Comparison of ENCODE assay signal across 23 cellular contexts in the genomic region with DNA sequence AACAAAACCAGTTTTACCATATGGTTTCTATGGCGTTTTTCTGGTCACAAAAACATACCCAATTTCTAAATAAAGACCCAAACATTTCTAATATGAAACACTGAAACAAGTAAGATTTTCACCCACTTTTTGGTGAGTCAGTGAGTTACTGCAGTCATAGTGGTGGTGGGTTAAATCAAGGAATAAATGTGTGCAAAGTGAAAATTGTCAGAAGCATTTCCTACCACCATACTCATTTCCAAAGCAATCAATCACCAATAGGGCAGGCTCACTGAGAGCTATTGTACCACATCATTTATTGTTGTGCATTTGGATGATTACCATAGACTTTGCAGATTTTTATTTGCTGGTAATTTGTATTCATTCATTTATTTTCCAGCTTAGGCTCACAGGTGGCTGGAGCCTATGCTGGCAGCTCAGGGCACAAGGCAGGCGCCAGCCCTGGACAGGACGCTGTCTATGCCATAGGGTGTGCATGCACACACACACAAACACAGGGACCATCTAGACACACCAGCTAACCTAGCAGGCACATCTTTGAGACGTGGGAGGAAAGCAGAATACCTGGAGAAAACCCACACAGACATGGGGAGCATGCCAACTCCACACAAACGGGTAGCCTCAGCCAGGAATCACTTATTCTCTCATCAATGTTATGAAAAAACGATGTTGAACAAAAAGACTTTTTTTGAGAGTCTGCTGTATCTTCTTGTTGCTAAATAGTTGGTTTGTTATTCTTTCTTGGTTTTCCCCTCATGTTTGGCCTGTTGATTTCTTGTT. TPM values are rescaled to one million over a fixed set of nuclear protein-coding genes. Genes with fewer than 3 reads are reported as not detected.
DNase-seq lines count a peak whose midpoint lies in the region; ATAC-seq and TF ChIP-seq lines count a peak whose summit lies in the region.
"Had no signal": no experiment of that assay in that cellular context is flagged by ENCODE, and none has a peak within 500 bp of the region (broad histone marks: within the 10 kb centered on the region; RNA-seq: fewer than 3 reads in every experiment).

No MANE protein-coding gene starts in this region.

- H3K9me3 Mint-ChIP-seq in activated CD4-positive, alpha-beta T cell treated with anti-CD3 and anti-CD28 coated beads for 36 hours (ENCODE audit: low read depth), result no peaks in the 10 kb centered on the region
- no peaks in the 10 kb centered on the region for H3K9me3 Mint-ChIP-seq in CD4-positive, alpha-beta T cell
- H3K9me3 Mint-ChIP-seq in neural crest cell, result no peaks in the 10 kb centered on the region
- H3K9me3 Mint-ChIP-seq: IgD-negative memory B cell had no signal

- H3K4me3 Mint-ChIP-seq in activated CD4-positive, alpha-beta T cell treated with anti-CD3 and anti-CD28 coated beads for 36 hours, result no peak overlapping the region
- H3K4me3 Mint-ChIP-seq in CD4-positive, alpha-beta T cell, result peak overlapping the region; percentile 2
- H3K4me3 Mint-ChIP-seq in neural crest cell, result peak overlapping the region; percentile 35

- CTCF ChIA-PET in activated CD4-positive, alpha-beta T cell treated with anti-CD3 and anti-CD28 coated beads for 36 hours (lab: Charles Lee), result interaction anchor here (0.5 kb wide), 1 partner anchor 18 kb away, joined by 3 read pairs; no protein-coding TSS in a partner anchor
- CTCF ChIA-PET in CD4-positive, alpha-beta T cell (lab: Charles Lee), result no interaction called here

- H3K27me3 ChIP-seq in CD4-positive, alpha-beta T cell (ENCODE audit: control insufficient read depth, insufficient read depth, low read length), result no peaks in the 10 kb centered on the region
- no peaks in the 10 kb centered on the region for H3K27me3 ChIP-seq in spleen (replicated peaks in 1 of 7)
- H3K27me3 ChIP-seq: Peyer's patch had no signal

- H3K9me3 ChIP-seq in CD4-positive, alpha-beta T cell (ENCODE audit: control insufficient read depth, low read length), result no peaks in the 10 kb centered on the region
- H3K9me3 ChIP-seq in spleen, result no peaks in the 10 kb centered on the region
- H3K9me3 ChIP-seq: Caco-2, Peyer's patch had no signal

- peak; percentile 57 for ATAC-seq in activated CD4-positive, alpha-beta T cell treated with anti-CD3 and anti-CD28 coated beads for 36 hours
- no peak for ATAC-seq in CD4-positive, alpha-beta T cell (ENCODE audit: poor library complexity)
- ATAC-seq: HCT116, Right ventricle myocardium inferior had no signal

- TF ChIP-seq POLR2A in spleen (IDR thresholded peaks at IDR 0.05), result no peak

- H3K4me1 ChIP-seq in spleen, result peaks cover 12 to 76% (median 34%) of the 10 kb centered on the region in 6 donors

- no peak for DNase-seq in activated CD4-positive, alpha-beta T cell treated with anti-CD3 and anti-CD28 coated beads for 36 hours
- no peak for DNase-seq in activated CD4-positive, alpha-beta T cell treated with anti-CD3 and anti-CD28 coated beads for 4 hours
- DNase-seq in CD4-positive, alpha-beta T cell, result no peak
- DNase-seq in neural crest cell (ENCODE audit: low read depth, low spot score) (no peak), D341Med (ENCODE audit: low spot score) (no peak), spleen (no peak), GM19238 (ENCODE audit: insufficient read length, low spot score) (no peak)
- DNase-seq: AML-193, Caco-2, DMS153, GOT3, MM.1S, NCI-H1092 treated with DMSO at 0.1 percent for 48 hours, NCI-H146, NCI-H2029 treated with DMSO at 0.1 percent for 48 hours, NCI-H2171, NCI-H526, Peyer's patch had no signal

- TF ChIP-seq CTCF in CD4-positive, alpha-beta T cell (IDR thresholded peaks at IDR 0.05), result no peak
- no peak for TF ChIP-seq CTCF in VCaP (conservative IDR thresholded peaks at IDR 0.05)
- no peak for TF ChIP-seq CTCF in neural crest cell (conservative IDR thresholded peaks at IDR 0.05)
- no peak for TF ChIP-seq CTCF in spleen (IDR thresholded peaks at IDR 0.05 in 8 of 11, conservative IDR thresholded peaks at IDR 0.05 in 3 of 11)

- 76 to 96% (median 87%) methylated on average over 6 of the region's 6 CpGs for WGBS in spleen, 5 donors

- intact Hi-C loops in activated CD4-positive, alpha-beta T cell treated with anti-CD3 and anti-CD28 coated beads for 36 hours (cut with DNase I, micrococcal nuclease), result loop anchor here in 1 of 2 experiments (10.0 kb wide), 1 partner anchor 1592 kb away; the partner anchor contains the start of gene TBRG1
- intact Hi-C loops in CD4-positive, alpha-beta T cell (cut with DNase I, micrococcal nuclease), result loop anchor here (10.0 kb wide), 3 partner anchors 152 to 1262 kb away; partner anchors contain the start of genes CCDC15 (in 1 of the 2), CDON (in 1 of the 2) and STT3A (in 1 of the 2)
- intact Hi-C loops in spleen (cut with DNase I; ENCODE audit: low total_unique reads), result loop anchor here (10.0 kb wide), 1 partner anchor 48 kb away; the partner anchor contains the start of genes FOXRED1 and SRPRA

- H3K4me3 ChIP-seq in spleen, result no peak overlapping the region
- H3K4me3 ChIP-seq: Peyer's patch had no signal

- H3K27ac Mint-ChIP-seq in activated CD4-positive, alpha-beta T cell treated with anti-CD3 and anti-CD28 coated beads for 36 hours, result no peak overlapping the region
- H3K27ac Mint-ChIP-seq in CD4-positive, alpha-beta T cell, result no peak overlapping the region
- H3K27ac Mint-ChIP-seq in neural crest cell (ENCODE audit: unreplicated experiment), result no peak overlapping the region

- H3K36me3 ChIP-seq in spleen, result no peaks in the 10 kb centered on the region
- H3K36me3 ChIP-seq: Peyer's patch had no signal

- POLR2A ChIA-PET in activated CD4-positive, alpha-beta T cell treated with anti-CD3 and anti-CD28 coated beads for 36 hours (lab: Charles Lee), result interaction anchor here (0.7 kb wide), 1 partner anchor 314 kb away, joined by 3 read pairs; the partner anchor contains the start of gene PUS3
- POLR2A ChIA-PET in CD4-positive, alpha-beta T cell (lab: Charles Lee), result no interaction called here

- no peaks in the 10 kb centered on the region for H3K27me3 Mint-ChIP-seq in activated CD4-positive, alpha-beta T cell treated with anti-CD3 and anti-CD28 coated beads for 36 hours
- no peaks in the 10 kb centered on the region for H3K27me3 Mint-ChIP-seq in CD4-positive, alpha-beta T cell
- no peaks in the 10 kb centered on the region for H3K27me3 Mint-ChIP-seq in neural crest cell (ENCODE audit: low read depth)
- H3K27me3 Mint-ChIP-seq: IgD-negative memory B cell had no signal

- H3K4me1 Mint-ChIP-seq in activated CD4-positive, alpha-beta T cell treated with anti-CD3 and anti-CD28 coated beads for 36 hours, result peaks cover 40% of the 10 kb centered on the region
- peaks cover 47% of the 10 kb centered on the region for H3K4me1 Mint-ChIP-seq in CD4-positive, alpha-beta T cell (ENCODE audit: low read depth)
- peaks cover 21% of the 10 kb centered on the region for H3K4me1 Mint-ChIP-seq in neural crest cell

- H3K27ac ChIP-seq in CD4-positive, alpha-beta T cell (ENCODE audit: low read depth, low read length), result no peak overlapping the region
- peak overlapping the region; percentile 86 for H3K27ac ChIP-seq in VCaP
- no peak overlapping the region for H3K27ac ChIP-seq in spleen
- H3K27ac ChIP-seq: 22Rv1, Peyer's patch had no signal

- H3K36me3 Mint-ChIP-seq in activated CD4-positive, alpha-beta T cell treated with anti-CD3 and anti-CD28 coated beads for 36 hours (ENCODE audit: low read depth), result no peaks in the 10 kb centered on the region
- H3K36me3 Mint-ChIP-seq in CD4-positive, alpha-beta T cell (ENCODE audit: low read depth), result peaks cover 6% of the 10 kb centered on the region
- no peaks in the 10 kb centered on the region for H3K36me3 Mint-ChIP-seq in neural crest cell (ENCODE audit: low read depth)

RNA-seq across cellular contexts. Expression of gene FAM118B, which starts 5.1 kb away (rescaled TPM):
- total RNA-seq in activated CD4-positive, alpha-beta T cell treated with anti-CD3 and anti-CD28 coated beads for 36 hours, result 1 to 10 TPM; 8.9 to 9.0 TPM
- total RNA-seq in CD4-positive, alpha-beta T cell, result 1 to 10 TPM; 1.0 to 1.8 TPM
- total RNA-seq in neural crest cell, result 28.4 and 30.1 TPM in 2 replicates
- 10 to 100 TPM; 15.3 to 32.3 (median 21.0) TPM for total RNA-seq in spleen
- polyA plus RNA-seq in spleen, result 10 to 100 TPM in 1 of 3 donors, 1 to 10 TPM in 2; 5.5 to 11.1 (median 6.5) TPM

RNA-seq across cellular contexts. Expression of gene RPUSD4, which starts 5.3 kb away (rescaled TPM):
- 10 to 100 TPM; 31.0 to 33.9 TPM for total RNA-seq in activated CD4-positive, alpha-beta T cell treated with anti-CD3 and anti-CD28 coated beads for 36 hours
- 10 to 100 TPM; 33.1 to 37.6 TPM for total RNA-seq in CD4-positive, alpha-beta T cell
- total RNA-seq in neural crest cell (45.1 and 45.3 TPM in 2 replicates), spleen (10 to 100 TPM; 20.6 to 26.7 (median 22.3) TPM)
- polyA plus RNA-seq in spleen, result 10 to 100 TPM; 14.5 to 15.5 (median 15.4) TPM

RNA-seq across cellular contexts. Expression of gene SRPRA, which starts 52.0 kb away (rescaled TPM):
- total RNA-seq in activated CD4-positive, alpha-beta T cell treated with anti-CD3 and anti-CD28 coated beads for 36 hours, result 100 to 1,000 TPM; 131 to 139 TPM
- 100 to 1,000 TPM; 198 to 206 TPM for total RNA-seq in CD4-positive, alpha-beta T cell
- total RNA-seq in neural crest cell (70.2 and 74.6 TPM in 2 replicates), spleen (100 to 1,000 TPM; 103 to 130 (median 117) TPM)
- 10 to 100 TPM; 30.9 to 35.3 (median 32.0) TPM for polyA plus RNA-seq in spleen

RNA-seq across cellular contexts. Expression of gene FOXRED1, which starts 52.2 kb away (rescaled TPM):
- total RNA-seq in activated CD4-positive, alpha-beta T cell treated with anti-CD3 and anti-CD28 coated beads for 36 hours, result 10 to 100 TPM; 39.0 to 43.7 TPM
- total RNA-seq in CD4-positive, alpha-beta T cell, result 10 to 100 TPM; 25.3 to 29.0 TPM
- total RNA-seq in neural crest cell (54.3 and 55.0 TPM in 2 replicates), spleen (10 to 100 TPM; 26.1 to 48.1 (median 32.0) TPM)
- polyA plus RNA-seq in spleen, result 10 to 100 TPM; 20.5 to 31.6 (median 23.3) TPM
